ENCODE assay signal across 23 cellular contexts in genomic region chr1:193176788-193177187, GRCh38. TPM values are rescaled to one million over a fixed set of nuclear protein-coding genes. Genes with fewer than 3 reads are reported as not detected.
A peak's percentile ranks its signal among the peaks of the same experiment; 100 is the strongest.
DNase-seq lines count a peak whose midpoint lies in the region; ATAC-seq and TF ChIP-seq lines count a peak whose summit lies in the region.
"Had no signal": no experiment of that assay in that cellular context is flagged by ENCODE, and none has a peak within 500 bp of the region (broad histone marks: within the 10 kb centered on the region; RNA-seq: fewer than 3 reads in every experiment).

No MANE protein-coding gene starts in this region.

- no peak overlapping the region for H3K4me3 Mint-ChIP-seq in CD8-positive, alpha-beta T cell
- H3K4me3 Mint-ChIP-seq in T-helper 17 cell = no peak overlapping the region
- H3K4me3 Mint-ChIP-seq: CD4-positive, alpha-beta T cell; CD8-positive, alpha-beta memory T cell had no signal

- TF ChIP-seq EP300 in suprapubic skin (IDR thresholded peaks at IDR 0.05) = no peak

- no peaks in the 10 kb centered on the region for H3K9me3 ChIP-seq in BE2C
- no peaks in the 10 kb centered on the region for H3K9me3 ChIP-seq in CD8-positive, alpha-beta T cell (ENCODE audit: low read length)
- peaks cover 14% of the 10 kb centered on the region for H3K9me3 ChIP-seq in T-helper 17 cell (ENCODE audit: control insufficient read depth, low read length, poor library complexity, severe bottlenecking)
- H3K9me3 ChIP-seq in suprapubic skin = no peaks in the 10 kb centered on the region

- H3K9me3 Mint-ChIP-seq in CD8-positive, alpha-beta T cell = no peaks in the 10 kb centered on the region
- H3K9me3 Mint-ChIP-seq: CD4-positive, alpha-beta T cell had no signal

- in situ Hi-C loops in G401 (cut with HindIII; ENCODE audit: low sequenced_read_pairs) = no loop called here

- CTCF ChIA-PET in CD8-positive, alpha-beta T cell (lab: Charles Lee) = interaction anchor here (0.5 to 1.2 kb wide), 2 partner anchors 1019 to 1118 kb away, joined by 3 read pairs; no protein-coding TSS in a partner anchor

- peak overlapping the region; percentile 18 for H3K27ac Mint-ChIP-seq in CD8-positive, alpha-beta T cell
- H3K27ac Mint-ChIP-seq in T-helper 17 cell = peak overlapping the region; percentile 3

- H3K36me3 Mint-ChIP-seq in CD8-positive, alpha-beta T cell = peaks cover 20% of the 10 kb centered on the region
- peaks cover 5% of the 10 kb centered on the region for H3K36me3 Mint-ChIP-seq in T-helper 17 cell (ENCODE audit: low read depth)

- no peak overlapping the region for H3K4me3 ChIP-seq in BE2C (ENCODE audit: low read depth, low read length)
- H3K4me3 ChIP-seq in CD8-positive, alpha-beta T cell (ENCODE audit: low read depth, low read length) = no peak overlapping the region
- H3K4me3 ChIP-seq in suprapubic skin = no peak overlapping the region
- H3K4me3 ChIP-seq: BLaER1 treated with 17β-estradiol and CSF1 and Interleukin-3, amounts not matched to agents 10 nM and 100 nM had no signal

- no peak for ATAC-seq in CD8-positive, alpha-beta T cell
- no peak for ATAC-seq in T-helper 17 cell

- DNase-seq in BE2C (peak; percentile 10), NCI-H146 treated with DMSO at 0.1 percent for 48 hours (lab: John Stamatoyannopoulos, UW; ENCODE audit: unreplicated experiment) (peak; percentile 94), T-helper 17 cell (no peak), suprapubic skin (ENCODE audit: low spot score in 2 of 2) (no peak), G401 (ENCODE audit: low spot score) (no peak)
- DNase-seq in CD8-positive, alpha-beta T cell = no peak
- no peak for DNase-seq in activated CD8-positive, alpha-beta memory T cell treated with anti-CD3 and anti-CD28 coated beads, Interleukin-2, amount 50 U/mL, for 48 hours
- DNase-seq in stimulated activated naive CD4-positive, alpha-beta T cell (lab: John Stamatoyannopoulos, UW) = no peak
- DNase-seq: 8988T; ACHN; CD4-positive, alpha-beta T cell; CD8-positive, alpha-beta memory T cell; COR-L47; DMS 273 treated with DMSO at 0.1 percent for 48 hours; DMS153; DMS53; DMS79; DND-41; EL; GF-D8 had no signal

- no peaks in the 10 kb centered on the region for H3K27me3 Mint-ChIP-seq in CD8-positive, alpha-beta T cell (ENCODE audit: low read depth)
- H3K27me3 Mint-ChIP-seq in T-helper 17 cell = no peaks in the 10 kb centered on the region
- H3K27me3 Mint-ChIP-seq: CD4-positive, alpha-beta T cell; CD8-positive, alpha-beta memory T cell had no signal

- H3K4me1 Mint-ChIP-seq in CD8-positive, alpha-beta T cell (ENCODE audit: low read depth) = peaks cover 51% of the 10 kb centered on the region
- peaks cover 14% of the 10 kb centered on the region for H3K4me1 Mint-ChIP-seq in T-helper 17 cell

- no peak for TF ChIP-seq CTCF in BE2C (IDR thresholded peaks at IDR 0.05; ENCODE audit: low read depth, low read length)
- TF ChIP-seq CTCF in CD8-positive, alpha-beta T cell (IDR thresholded peaks at IDR 0.05) = no peak
- no peak for TF ChIP-seq CTCF in suprapubic skin (IDR thresholded peaks at IDR 0.05)

- H3K4me1 ChIP-seq in BE2C (peaks cover 6% of the 10 kb centered on the region), suprapubic skin (peaks cover 9% of the 10 kb centered on the region)
- H3K4me1 ChIP-seq in CD8-positive, alpha-beta T cell (ENCODE audit: insufficient read depth, low read length) = no peaks in the 10 kb centered on the region

- H3K36me3 ChIP-seq in BE2C (no peaks in the 10 kb centered on the region), suprapubic skin (no peaks in the 10 kb centered on the region)
- H3K36me3 ChIP-seq in CD8-positive, alpha-beta T cell (ENCODE audit: insufficient read depth, low read length) = no peaks in the 10 kb centered on the region

- POLR2A ChIA-PET in CD8-positive, alpha-beta T cell (lab: Charles Lee) = interaction anchor here (1.7 kb wide), 1 partner anchor 1113 kb away, joined by 3 read pairs; no protein-coding TSS in a partner anchor

- intact Hi-C loops in CD8-positive, alpha-beta T cell (cut with DNase I, micrococcal nuclease) = no loop called here

- no peak for TF ChIP-seq POLR2A in suprapubic skin (IDR thresholded peaks at IDR 0.05)

- H3K27me3 ChIP-seq in BE2C = no peaks in the 10 kb centered on the region
- no peaks in the 10 kb centered on the region for H3K27me3 ChIP-seq in CD8-positive, alpha-beta T cell (ENCODE audit: insufficient read depth, low read length)
- H3K27me3 ChIP-seq in suprapubic skin = no peaks in the 10 kb centered on the region
- H3K27me3 ChIP-seq: BLaER1 treated with 17β-estradiol and CSF1 and Interleukin-3, amounts not matched to agents 10 nM and 100 nM had no signal

- H3K27ac ChIP-seq in CD8-positive, alpha-beta T cell (ENCODE audit: low read depth, low read length) = no peak overlapping the region
- H3K27ac ChIP-seq in suprapubic skin = no peak overlapping the region
- H3K27ac ChIP-seq: BLaER1 treated with 17β-estradiol and CSF1 and Interleukin-3, amounts not matched to agents 10 nM and 100 nM; C4-2B had no signal

RNA-seq across cellular contexts. Expression of gene B3GALT2, which starts 9.6 kb away (rescaled TPM):
- polyA plus RNA-seq in BE2C (2012; ENCODE audit: insufficient read depth, insufficient read length, low read depth) = not detected
- total RNA-seq in CD8-positive, alpha-beta T cell = under 1 TPM; 0.22 to 0.24 TPM
- 1 to 10 TPM; 3.3 to 6.0 TPM for total RNA-seq in T-helper 17 cell
- total RNA-seq in suprapubic skin = under 1 TPM in 1 of 4 donors, not detected in 3; 0.34 TPM
- total RNA-seq in G401 (2014; rRNA removed; shearing (Covaris generic)) = not detected in 2 replicates
- total RNA-seq: Daoy had no signal

RNA-seq across cellular contexts. Expression of gene CDC73, which starts 55.0 kb away (rescaled TPM):
- 23.9 TPM for polyA plus RNA-seq in BE2C (2012; ENCODE audit: insufficient read depth, insufficient read length, low read depth)
- total RNA-seq in CD8-positive, alpha-beta T cell = 10 to 100 TPM; 73.9 to 78.8 TPM
- 10 to 100 TPM; 73.2 to 84.9 TPM for total RNA-seq in T-helper 17 cell
- total RNA-seq in suprapubic skin = 10 to 100 TPM; 17.0 to 30.0 (median 26.6) TPM
- total RNA-seq in G401 (2014; rRNA removed; shearing (Covaris generic)) = 15.2 and 16.9 TPM in 2 replicates

Comparison
In these comparisons a context has a peak if more than half of its experiments do, and no peak if none do; other contexts are left out.
1. DNase-seq: peak in BE2C (single experiment) and NCI-H146 treated with DMSO at 0.1 percent for 48 hours (single experiment); none in CD8-positive, alpha-beta T cell (0 of 7), T-helper 17 cell (0 of 3), suprapubic skin (0 of 2), G401 (single experiment), activated CD8-positive, alpha-beta memory T cell treated with anti-CD3 and anti-CD28 coated beads, Interleukin-2, amount 50 U/mL, for 48 hours (single experiment) and stimulated activated naive CD4-positive, alpha-beta T cell (0 of 6).